In genomic region chr22:39293766-39294368, GRCh38 we compare ENCODE assay signal across 1 cellular context.
TF ChIP-seq lines count a peak whose summit lies in the region.

No MANE protein-coding gene starts in this region.

TF ChIP-seq in H1, 55 proteins besides CTCF, POLR2A, EP300 and RAD21:
- TF ChIP-seq TBP (IDR thresholded peaks at IDR 0.05; ENCODE audit: low read depth, low read length) (no peak), TEAD4 (IDR thresholded peaks at IDR 0.05; ENCODE audit: low read depth, low read length) (no peak), EZH2 (IDR thresholded peaks at IDR 0.05; ENCODE audit: low read depth, low read length, severe bottlenecking) (no peak), EGR1 (IDR thresholded peaks at IDR 0.05; ENCODE audit: borderline replicate concordance, low read depth, low read length) (no peak), FOSL1 (IDR thresholded peaks at IDR 0.05; ENCODE audit: insufficient read depth, low read depth, low read length) (no peak), KDM5A (IDR thresholded peaks at IDR 0.05; ENCODE audit: low read length) (no peak), CHD1 (IDR thresholded peaks at IDR 0.05; ENCODE audit: low read depth, low read length) (no peak), USF2 (IDR thresholded peaks at IDR 0.05; ENCODE audit: low read length) (no peak), CBX5 (IDR thresholded peaks at IDR 0.05; ENCODE audit: low read depth, low read length) (no peak), TAF7 (optimal IDR thresholded peaks at IDR 0.05; ENCODE audit: borderline replicate concordance, low read depth, low read length) (no peak), GABPA (IDR thresholded peaks at IDR 0.05; ENCODE audit: borderline replicate concordance, insufficient read depth, low read length) (no peak), MAX (IDR thresholded peaks at IDR 0.05) (no peak), CEBPB (IDR thresholded peaks at IDR 0.05; ENCODE audit: low read depth, low read length) (no peak), RBBP5 (IDR thresholded peaks at IDR 0.05; ENCODE audit: borderline replicate concordance, low read depth, low read length) (no peak), CBX8 (IDR thresholded peaks at IDR 0.05; ENCODE audit: borderline replicate concordance, low read depth, low read length) (no peak), POU5F1 (IDR thresholded peaks at IDR 0.05; ENCODE audit: low read depth, low read length) (no peak), RFX5 (IDR thresholded peaks at IDR 0.05; ENCODE audit: borderline replicate concordance, low read depth, low read length) (no peak), JUN (IDR thresholded peaks at IDR 0.05; ENCODE audit: low read depth, low read length) (no peak)
